Comparison of ENCODE assay signal across 17 cellular contexts in the genomic region with DNA sequence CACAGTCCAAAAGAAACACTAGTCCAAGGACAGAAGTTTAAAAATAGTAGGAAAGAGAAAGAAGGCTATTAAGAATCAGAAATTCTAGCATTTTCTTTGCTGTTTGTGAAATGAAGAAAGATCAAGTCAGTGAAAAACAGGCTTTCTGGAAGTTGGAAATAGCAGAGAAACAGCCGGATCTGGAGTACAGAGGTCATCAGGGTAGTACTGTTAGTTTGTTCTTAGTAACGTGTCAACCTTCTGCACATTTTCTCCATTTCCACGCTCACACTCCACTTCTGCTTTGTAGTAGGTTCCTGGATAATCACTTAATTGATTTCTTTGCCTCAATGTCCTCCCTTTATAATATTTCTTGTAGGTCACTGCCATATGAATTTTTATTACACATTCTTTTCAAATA.
"Had no signal": no experiment of that assay in that cellular context is flagged by ENCODE, and none has a peak within 500 bp of the region (broad histone marks: within the 10 kb centered on the region; RNA-seq: fewer than 3 reads in every experiment).

No MANE protein-coding gene starts in this region.

- H3K27me3 ChIP-seq: body of pancreas, dorsolateral prefrontal cortex, ovary had no signal

- H3K27ac ChIP-seq: body of pancreas, dorsolateral prefrontal cortex, ovary, psoas muscle, thoracic aorta had no signal

- DNase-seq: activated CD4-positive, alpha-beta T cell treated with anti-CD3 and anti-CD28 coated beads, Interleukin-2, amount 10 ng/mL, durations not matched to agents 24 days and 14 days; activated CD8-positive, alpha-beta T cell treated with anti-CD3 and anti-CD28 coated beads, Interleukin-2, amount 10 ng/mL, durations not matched to agents 7 days and 5 days; activated naive CD4-positive, alpha-beta T cell treated with Interleukin-2 at 50 U/mL for 16 hours; activated naive CD8-positive, alpha-beta T cell treated with anti-CD3 and anti-CD28 coated beads, Interleukin-2, amount 10 ng/mL, durations not matched to agents 7 days and 5 days; activated T-cell treated with anti-CD3 and anti-CD28 coated beads, Interleukin-2, amount 50 U/mL, for 24 hours; body of pancreas; dorsolateral prefrontal cortex; hypothalamus; ovary; psoas muscle; right cardiac atrium; small intestine; stimulated activated CD4-positive, alpha-beta T cell treated with anti-CD3 and anti-CD28 coated beads, Interleukin-4, amount 100 ng/mL, for 24 hours; T1000 had no signal

- H3K36me3 ChIP-seq: ovary, thoracic aorta had no signal

- H3K4me1 ChIP-seq: body of pancreas, psoas muscle had no signal

- ATAC-seq: activated CD8-positive, alpha-beta T cell treated with anti-CD3 and anti-CD28 coated beads, Interleukin-2, amount 10 ng/mL, durations not matched to agents 7 days and 5 days; body of pancreas; left lobe of liver; psoas muscle; right cardiac atrium; stimulated activated memory B cell treated with anti-CD40 and anti-IgM and Interleukin-4, amounts not matched to agents 10 μg/mL and 1 μg/mL and 100 μg/mL, for 72 hours had no signal

- H3K4me3 ChIP-seq: body of pancreas, dorsolateral prefrontal cortex, ovary, psoas muscle, thoracic aorta had no signal

- H3K9me3 ChIP-seq: body of pancreas, ovary, psoas muscle, thoracic aorta had no signal
